ENCODE assay signal across 8 cellular contexts in genomic region chr11:77126861-77127673, GRCh38. TPM values are rescaled to one million over a fixed set of nuclear protein-coding genes. Genes with fewer than 3 reads are reported as not detected.
DNase-seq lines count a peak whose midpoint lies in the region; ATAC-seq and TF ChIP-seq lines count a peak whose summit lies in the region.

No MANE protein-coding gene starts in this region.

- H3K4me1 Mint-ChIP-seq in activated T-cell treated with anti-CD3 and anti-CD28 coated beads, Interleukin-2, amount 50 U/mL, for 24 hours (ENCODE audit: low read depth) = peaks cover 14% of the 10 kb centered on the region
- peaks cover 0 to 16% of the 10 kb centered on the region in 2 donors for H3K4me1 Mint-ChIP-seq in natural killer cell
- peaks cover 6% of the 10 kb centered on the region for H3K4me1 Mint-ChIP-seq in stimulated activated naive CD8-positive, alpha-beta T cell treated with anti-CD3 and anti-CD28 coated beads, Interleukin-15, Interleukin-2, amounts not matched to agents 100 ng/mL and 50 ng/mL, for 24 hours (ENCODE audit: low read depth)

- peak overlapping the region; percentile 45 for H3K4me3 Mint-ChIP-seq in activated T-cell treated with anti-CD3 and anti-CD28 coated beads, Interleukin-2, amount 50 U/mL, for 24 hours
- no peak overlapping the region for H3K4me3 Mint-ChIP-seq in natural killer cell
- peak overlapping the region; percentile 35 for H3K4me3 Mint-ChIP-seq in stimulated activated naive CD8-positive, alpha-beta T cell treated with anti-CD3 and anti-CD28 coated beads, Interleukin-15, Interleukin-2, amounts not matched to agents 100 ng/mL and 50 ng/mL, for 24 hours

- H3K27me3 Mint-ChIP-seq in activated T-cell treated with anti-CD3 and anti-CD28 coated beads, Interleukin-2, amount 50 U/mL, for 24 hours = peaks cover 13% of the 10 kb centered on the region
- peaks cover 9 to 12% of the 10 kb centered on the region in 2 donors for H3K27me3 Mint-ChIP-seq in natural killer cell (ENCODE audit: low read depth in 2 of 2)
- no peaks in the 10 kb centered on the region for H3K27me3 Mint-ChIP-seq in stimulated activated naive CD8-positive, alpha-beta T cell treated with anti-CD3 and anti-CD28 coated beads, Interleukin-15, Interleukin-2, amounts not matched to agents 100 ng/mL and 50 ng/mL, for 24 hours

- ATAC-seq in natural killer cell (peak; percentile 65 to 86 (median 83)), HG03571 (IDR thresholded peaks at IDR 0.05; ENCODE audit: unreplicated experiment) (no peak)

- no peaks in the 10 kb centered on the region for H3K36me3 Mint-ChIP-seq in activated T-cell treated with anti-CD3 and anti-CD28 coated beads, Interleukin-2, amount 50 U/mL, for 24 hours (ENCODE audit: low read depth)
- no peaks in the 10 kb centered on the region for H3K36me3 Mint-ChIP-seq in natural killer cell
- H3K36me3 Mint-ChIP-seq in stimulated activated naive CD8-positive, alpha-beta T cell treated with anti-CD3 and anti-CD28 coated beads, Interleukin-15, Interleukin-2, amounts not matched to agents 100 ng/mL and 50 ng/mL, for 24 hours (ENCODE audit: low read depth) = no peaks in the 10 kb centered on the region

- intact Hi-C loops in natural killer cell (cut with micrococcal nuclease) = loop anchor here (1.0 to 2.0 kb wide), 2 partner anchors 61 to 492 kb away; no protein-coding TSS in a partner anchor

- TF ChIP-seq CTCF in AG09309 (IDR thresholded peaks at IDR 0.05; ENCODE audit: control insufficient read depth, insufficient read depth, low read depth, low read length, missing control alignments) (peak; percentile 99), natural killer cell (IDR thresholded peaks at IDR 0.05) (peak; percentile 96)

- H3K9me3 Mint-ChIP-seq in activated T-cell treated with anti-CD3 and anti-CD28 coated beads, Interleukin-2, amount 50 U/mL, for 24 hours = no peaks in the 10 kb centered on the region
- H3K9me3 Mint-ChIP-seq in natural killer cell = no peaks in the 10 kb centered on the region
- H3K9me3 Mint-ChIP-seq in stimulated activated naive CD8-positive, alpha-beta T cell treated with anti-CD3 and anti-CD28 coated beads, Interleukin-15, Interleukin-2, amounts not matched to agents 100 ng/mL and 50 ng/mL, for 24 hours = no peaks in the 10 kb centered on the region

- H3K4me3 ChIP-seq in AG09309 (ENCODE audit: control insufficient read depth, low read depth, low read length) = peak overlapping the region; percentile 58

- no peak overlapping the region for H3K27ac Mint-ChIP-seq in activated T-cell treated with anti-CD3 and anti-CD28 coated beads, Interleukin-2, amount 50 U/mL, for 24 hours
- no peak overlapping the region for H3K27ac Mint-ChIP-seq in natural killer cell
- no peak overlapping the region for H3K27ac Mint-ChIP-seq in stimulated activated naive CD8-positive, alpha-beta T cell treated with anti-CD3 and anti-CD28 coated beads, Interleukin-15, Interleukin-2, amounts not matched to agents 100 ng/mL and 50 ng/mL, for 24 hours

- DNase-seq in AG09309 (ENCODE audit: low read depth) = no peak
- DNase-seq in GM19240 (ENCODE audit: insufficient read length, low spot score) = peak; percentile 65
- DNase-seq in NOMO-1 treated with DMSO at 0.1 percent for 48 hours (lab: John Stamatoyannopoulos, UW; ENCODE audit: unreplicated experiment) = peak; percentile 35
- DNase-seq in activated T-cell treated with anti-CD3 and anti-CD28 coated beads, Interleukin-2, amount 50 U/mL, for 24 hours = peak; percentile 82
- peak; percentile 18 for DNase-seq in fibroblast of gingiva (ENCODE audit: low read depth)
- peak; percentile 62 for DNase-seq in natural killer cell

RNA-seq across cellular contexts. Expression of gene MYO7A, which starts 1.0 kb away (rescaled TPM):
- total RNA-seq in natural killer cell = 1 to 10 TPM in 1 of 3 donors, under 1 TPM in 2; 0.20 to 1.1 (median 0.68) TPM

RNA-seq across cellular contexts. Expression of gene OMP, which starts 24.4 kb away (rescaled TPM):
- total RNA-seq in natural killer cell = 1 to 10 TPM in 1 of 3 donors, under 1 TPM in 2; 0.82 to 1.4 (median 0.85) TPM
